Comparison of ENCODE assay signal across 10 cellular contexts in the genomic region with DNA sequence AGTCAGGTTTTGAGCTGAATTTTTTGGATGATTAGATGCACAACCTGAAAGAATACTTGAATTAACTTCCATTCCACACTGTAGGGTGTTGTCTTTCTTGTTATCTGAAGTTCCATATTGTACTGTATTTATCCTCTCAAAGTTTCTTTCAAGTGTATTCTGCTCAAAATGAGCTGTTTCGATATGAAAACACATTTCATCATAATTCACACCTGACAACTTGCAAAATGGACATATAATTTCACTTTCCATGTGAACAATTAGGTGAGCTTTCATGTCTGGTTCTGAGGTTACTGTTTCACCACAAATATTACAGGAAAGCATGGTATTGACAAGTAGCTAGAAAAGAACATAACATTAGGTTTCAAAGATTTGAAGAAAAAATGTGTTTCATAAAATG. TPM values are rescaled to one million over a fixed set of nuclear protein-coding genes. Genes with fewer than 3 reads are reported as not detected.
DNase-seq lines count a peak whose midpoint lies in the region; ATAC-seq, FAIRE-seq and TF ChIP-seq lines count a peak whose summit lies in the region.
"Had no signal": no experiment of that assay in that cellular context is flagged by ENCODE, and none has a peak within 500 bp of the region (broad histone marks: within the 10 kb centered on the region; RNA-seq: fewer than 3 reads in every experiment).

No MANE protein-coding gene starts in this region.

- intact Hi-C loops in testis (cut with DNase I; ENCODE audit: low total_unique reads) = no loop called here

- H3K4me3 Mint-ChIP-seq in memory B cell = peak overlapping the region; percentile 45

- no peak for TF ChIP-seq CTCF in OCI-LY1 (IDR thresholded peaks at IDR 0.05; ENCODE audit: low read length)
- no peak for TF ChIP-seq CTCF in testis (IDR thresholded peaks at IDR 0.05)

- H3K27ac ChIP-seq in GM23248 = no peak overlapping the region
- H3K27ac ChIP-seq in OCI-LY1 (ENCODE audit: low read depth, low read length, poor library complexity, severe bottlenecking) = peak overlapping the region; percentile 32
- no peak overlapping the region for H3K27ac ChIP-seq in testis
- H3K27ac ChIP-seq: thoracic aorta had no signal

- peak; percentile 82 for FAIRE-seq in GM18507 (lab: Jason Lieb, UNC)

- ATAC-seq in memory B cell (ENCODE audit: low read depth) = no peak

- H3K9me3 ChIP-seq in GM23248 (ENCODE audit: low read depth) (no peaks in the 10 kb centered on the region), OCI-LY1 (ENCODE audit: low read length) (no peaks in the 10 kb centered on the region), testis (no peaks in the 10 kb centered on the region)
- H3K9me3 ChIP-seq: thoracic aorta had no signal

- DNase-seq in GM18507 (ENCODE audit: extremely low spot score, insufficient read length, low read depth) (no peak), GM23248 (no peak), memory B cell (ENCODE audit: low spot score in 2 of 2) (no peak), testis (no peak), SHP77 (lab: John Stamatoyannopoulos, UW) (no peak), AG08396 (ENCODE audit: low spot score) (no peak)
- no peak for DNase-seq in stimulated activated CD4-positive, alpha-beta T cell treated with anti-CD3 and anti-CD28 coated beads, Interleukin-4, amount 100 ng/mL, for 24 hours
- DNase-seq: activated gamma-delta T cell had no signal

- no peaks in the 10 kb centered on the region for H3F3A ChIP-seq in GM23248 (ENCODE audit: insufficient read depth)
- H3F3A ChIP-seq in OCI-LY1 (ENCODE audit: insufficient read depth, low read length) = no peaks in the 10 kb centered on the region

- peaks cover 29% of the 10 kb centered on the region for H3K4me1 Mint-ChIP-seq in memory B cell

- H3K4me3 ChIP-seq in GM23248 = peak overlapping the region; percentile 43
- peak overlapping the region; percentile 76 for H3K4me3 ChIP-seq in OCI-LY1 (ENCODE audit: low read depth, low read length, poor library complexity, severe bottlenecking)
- no peak overlapping the region for H3K4me3 ChIP-seq in testis

- in situ Hi-C loops in GM23248 (cut with MboI) = no loop called here

- no peak for TF ChIP-seq POLR2A in testis (IDR thresholded peaks at IDR 0.05)

- H3K4me1 ChIP-seq in GM23248 (ENCODE audit: insufficient read depth) (peaks cover 28% of the 10 kb centered on the region), OCI-LY1 (ENCODE audit: insufficient read depth, low read length, severe bottlenecking) (peaks cover 35% of the 10 kb centered on the region), testis (no peaks in the 10 kb centered on the region)

- H3K9me3 Mint-ChIP-seq in memory B cell = no peaks in the 10 kb centered on the region

- peaks cover 6% of the 10 kb centered on the region for H3K36me3 Mint-ChIP-seq in memory B cell

- H3K4me2 ChIP-seq in GM23248 (ENCODE audit: unreplicated experiment) = peak overlapping the region; percentile 95
- peak overlapping the region; percentile 80 for H3K4me2 ChIP-seq in OCI-LY1 (ENCODE audit: low read length)

- H3K9ac ChIP-seq in GM23248 (peak overlapping the region; percentile 22; the same call in 1 of the 2 replicates), OCI-LY1 (ENCODE audit: low read length) (peak overlapping the region; percentile 59)

- no peaks in the 10 kb centered on the region for H3K27me3 Mint-ChIP-seq in memory B cell

- 96 to 100% methylated on average over 1 of the region's 1 CpG for WGBS in GM23248 (ENCODE audit: low coverage in 1 of 2, low lambda C conversion rate in 2 of 2, missing lambda C conversion rate in 2 of 2), 2 experiments
- WGBS in testis, 2 donors = 60 to 78% methylated on average over 1 of the region's 1 CpG

- no peak overlapping the region for H3K27ac Mint-ChIP-seq in memory B cell

- H3K79me2 ChIP-seq in GM23248 (ENCODE audit: insufficient read depth) = peaks cover 67% of the 10 kb centered on the region
- H3K79me2 ChIP-seq in OCI-LY1 (ENCODE audit: insufficient read depth, low read length) = peaks cover 65% of the 10 kb centered on the region

- no peaks in the 10 kb centered on the region for H3K9me2 ChIP-seq in GM23248 (ENCODE audit: insufficient read depth)
- no peaks in the 10 kb centered on the region for H3K9me2 ChIP-seq in OCI-LY1 (ENCODE audit: low read depth, low read length)

- H3K27me3 ChIP-seq in GM23248 (replicated peaks; ENCODE audit: insufficient read depth) = no peaks in the 10 kb centered on the region
- no peaks in the 10 kb centered on the region for H3K27me3 ChIP-seq in OCI-LY1 (ENCODE audit: insufficient read depth, low read length)
- no peaks in the 10 kb centered on the region for H3K27me3 ChIP-seq in testis

- H3K36me3 ChIP-seq in GM23248 (ENCODE audit: low read depth) = no peaks in the 10 kb centered on the region
- H3K36me3 ChIP-seq in OCI-LY1 (ENCODE audit: insufficient read depth, low read length) = peaks cover 14% of the 10 kb centered on the region; the same call in 1 of the 2 replicates
- no peaks in the 10 kb centered on the region for H3K36me3 ChIP-seq in testis (ENCODE audit: low read depth, missing control alignments)
- H3K36me3 ChIP-seq: thoracic aorta had no signal

- no peak overlapping the region for H2AFZ ChIP-seq in GM23248
- H2AFZ ChIP-seq in OCI-LY1 (ENCODE audit: low read length) = no peak overlapping the region

- no peaks in the 10 kb centered on the region for H4K20me1 ChIP-seq in GM23248 (ENCODE audit: insufficient read depth)
- no peaks in the 10 kb centered on the region for H4K20me1 ChIP-seq in OCI-LY1 (ENCODE audit: insufficient read depth, low read length)

RNA-seq across cellular contexts. Expression of gene ZUP1, which starts 1.7 kb away (rescaled TPM):
- total RNA-seq in GM23248 (2014; rRNA removed; shearing (Covaris generic)) = 11.9 and 15.5 TPM in 2 replicates
- polyA plus RNA-seq in GM23248 (2016; fragmentation: Nextera tagmentation; extraction: Ambion mirVana) (9.5 and 9.8 TPM in 2 replicates), testis (ENCODE audit: insufficient read depth, low read depth, low replicate concordance) (8.5 TPM)
- total RNA-seq in testis = 10 to 100 TPM; 11.8 to 13.6 TPM

RNA-seq across cellular contexts. Expression of gene KPNA5, which starts 14.1 kb away (rescaled TPM):
- total RNA-seq in GM23248 (2014; rRNA removed; shearing (Covaris generic)) = 3.4 and 6.3 TPM in 2 replicates
- 2.4 and 2.9 TPM in 2 replicates for polyA plus RNA-seq in GM23248 (2016; fragmentation: Nextera tagmentation; extraction: Ambion mirVana)
- 10 to 100 TPM; 23.4 to 32.8 TPM for total RNA-seq in testis
- polyA plus RNA-seq in testis (ENCODE audit: insufficient read depth, low read depth, low replicate concordance) = 50.3 TPM

RNA-seq across cellular contexts. Expression of gene RSPH4A, which starts 50.6 kb away (rescaled TPM):
- total RNA-seq in GM23248 (2014; rRNA removed; shearing (Covaris generic)) = 1.0 TPM in 1 of 2 replicates, not detected in the other
- 0.15 TPM in 1 of 2 replicates, not detected in the other for polyA plus RNA-seq in GM23248 (2016; fragmentation: Nextera tagmentation; extraction: Ambion mirVana)
- 1 to 10 TPM; 2.1 to 5.2 TPM for total RNA-seq in testis
- polyA plus RNA-seq in testis (ENCODE audit: insufficient read depth, low read depth, low replicate concordance) = 8.1 TPM

Comparison
In these comparisons a context has a peak if more than half of its experiments do, and no peak if none do; other contexts are left out.
1. H3K4me3 ChIP-seq: peak in GM23248 (single experiment) and OCI-LY1 (single experiment); none in testis (0 of 2).